Comparison of ENCODE assay signal across 31 cellular contexts in the genomic region with DNA sequence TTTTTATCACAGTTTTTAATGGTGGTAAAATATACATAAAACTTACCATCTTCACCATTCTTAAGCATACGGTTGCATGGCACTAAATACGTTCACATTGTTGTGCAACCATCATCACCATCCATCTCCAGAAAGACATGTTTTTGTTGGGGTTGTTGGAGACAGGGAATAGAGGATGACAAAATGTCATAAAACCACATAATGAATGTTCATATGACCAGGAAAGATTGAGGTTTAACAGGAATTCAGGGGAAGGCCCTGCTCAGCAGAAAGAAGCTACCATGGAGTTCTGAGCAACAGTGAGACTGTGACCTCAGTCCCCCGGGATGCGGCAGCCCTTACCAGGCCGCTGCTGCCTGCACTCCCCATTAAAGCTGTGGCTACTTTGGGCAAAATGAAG.
DNase-seq lines count a peak whose midpoint lies in the region; ATAC-seq, FAIRE-seq and TF ChIP-seq lines count a peak whose summit lies in the region.
"Had no signal": no experiment of that assay in that cellular context is flagged by ENCODE, and none has a peak within 500 bp of the region (broad histone marks: within the 10 kb centered on the region; RNA-seq: fewer than 3 reads in every experiment).

No MANE protein-coding gene starts in this region.

- no peaks in the 10 kb centered on the region for H3K79me2 ChIP-seq in astrocyte (ENCODE audit: insufficient read depth, low read length)
- H3K79me2 ChIP-seq: parathyroid adenoma had no signal

- no peak for TF ChIP-seq CTCF in breast epithelium (IDR thresholded peaks at IDR 0.05)
- TF ChIP-seq CTCF in MCF 10A (IDR thresholded peaks at IDR 0.05; ENCODE audit: unreplicated experiment): no peak
- no peak for TF ChIP-seq CTCF in astrocyte (IDR thresholded peaks at IDR 0.05; ENCODE audit: insufficient read depth, low read depth, low read length)
- no peak for TF ChIP-seq CTCF in WTC11 (IDR thresholded peaks at IDR 0.05)

- no peaks in the 10 kb centered on the region for H3K27me3 Mint-ChIP-seq in MCF 10A (ENCODE audit: insufficient read depth, unreplicated experiment)
- no peaks in the 10 kb centered on the region for H3K27me3 Mint-ChIP-seq in astrocyte (ENCODE audit: low read depth, unreplicated experiment)
- H3K27me3 Mint-ChIP-seq in WTC11 (ENCODE audit: low read depth): no peaks in the 10 kb centered on the region

- H3K27ac Mint-ChIP-seq in MCF 10A (ENCODE audit: low read depth, unreplicated experiment): no peak overlapping the region
- H3K27ac Mint-ChIP-seq in astrocyte (ENCODE audit: unreplicated experiment): no peak overlapping the region
- H3K27ac Mint-ChIP-seq in WTC11: no peak overlapping the region
- H3K27ac Mint-ChIP-seq: activated CD4-positive, alpha-beta memory T cell treated with anti-CD3 and anti-CD28 coated beads, Interleukin-2, amount 10 ng/mL, durations not matched to agents 7 days and 5 days; activated naive CD4-positive, alpha-beta T cell treated with anti-CD3 and anti-CD28 coated beads, Interleukin-2, amount 50 U/mL, for 72 hours; activated T-helper 17 cell treated with anti-CD3 and anti-CD28 coated beads, Interleukin-2, amount 50 U/mL, for 72 hours; nephron progenitor cell; T-helper 17 cell had no signal

- H3K4me3 ChIP-seq in breast epithelium (no peak overlapping the region), astrocyte (ENCODE audit: insufficient read depth, low read depth, low read length) (no peak overlapping the region)
- H3K4me3 ChIP-seq: smooth muscle cell had no signal

- ATAC-seq in WTC11: no peak
- no peak for ATAC-seq in GM19455 (IDR thresholded peaks at IDR 0.05; ENCODE audit: unreplicated experiment)
- no peak for ATAC-seq in GM18868 (IDR thresholded peaks at IDR 0.05; ENCODE audit: unreplicated experiment)
- ATAC-seq: activated T-helper 17 cell treated with anti-CD3 and anti-CD28 coated beads, Interleukin-2, amount 50 U/mL, for 72 hours; HCT116; SK-N-SH treated with all-trans-retinoic acid at 6 μM for 48 hours; T-helper 17 cell had no signal

- H3K4me1 Mint-ChIP-seq in MCF 10A (ENCODE audit: insufficient read depth, unreplicated experiment) (peaks cover 27% of the 10 kb centered on the region), astrocyte (ENCODE audit: low read depth, unreplicated experiment) (peaks cover 28% of the 10 kb centered on the region), WTC11 (peaks cover 25% of the 10 kb centered on the region)
- H3K4me1 Mint-ChIP-seq: activated T-helper 17 cell treated with anti-CD3 and anti-CD28 coated beads, Interleukin-2, amount 50 U/mL, for 72 hours; central memory CD8-positive, alpha-beta T cell had no signal

- FAIRE-seq in astrocyte (lab: Jason Lieb, UNC): peak; percentile 65
- FAIRE-seq: HTR-8/SVneo had no signal

- BruUV-seq in MCF 10A (replicated peaks; lab: Mats Ljungman, UMichigan): no TSS peak

- no peak overlapping the region for H3K9ac ChIP-seq in astrocyte (ENCODE audit: low read length)
- H3K9ac ChIP-seq: KMS-11, parathyroid adenoma had no signal

- H3K4me1 ChIP-seq in breast epithelium (peaks cover 0 to 6% of the 10 kb centered on the region in 2 donors), astrocyte (ENCODE audit: insufficient read depth, low read length) (peaks cover 22% of the 10 kb centered on the region)

- no peak for TF ChIP-seq POLR2A in breast epithelium (IDR thresholded peaks at IDR 0.05)

- H3K9me3 ChIP-seq in breast epithelium: no peaks in the 10 kb centered on the region
- H3K9me3 ChIP-seq in astrocyte (ENCODE audit: insufficient read depth, low read depth, low read length): no peaks in the 10 kb centered on the region

- peak overlapping the region; percentile 40 to 55 for H3K27ac ChIP-seq in breast epithelium
- no peak overlapping the region for H3K27ac ChIP-seq in astrocyte (ENCODE audit: low read depth, low read length)
- H3K27ac ChIP-seq: 22Rv1, KMS-11, parathyroid adenoma had no signal

- intact Hi-C loops in breast epithelium (cut with DNase I; ENCODE audit: low total_unique reads) (no loop called here), MCF 10A (cut with micrococcal nuclease) (loop anchor here (5.0 kb wide), 1 partner anchor 612 kb away; no protein-coding TSS in a partner anchor)

- CTCF ChIA-PET in MCF 10A (lab: Yijun Ruan, JAX) (interaction anchor here (0.8 kb wide), 1 partner anchor 57 kb away, joined by 3 read pairs; no protein-coding TSS in a partner anchor), WTC11 (lab: Charles Lee) (no interaction called here)

- H3K36me3 Mint-ChIP-seq in MCF 10A (ENCODE audit: insufficient read depth, unreplicated experiment): peaks cover 2% of the 10 kb centered on the region
- H3K36me3 Mint-ChIP-seq in astrocyte (ENCODE audit: low read depth, unreplicated experiment): no peaks in the 10 kb centered on the region
- no peaks in the 10 kb centered on the region for H3K36me3 Mint-ChIP-seq in WTC11
- H3K36me3 Mint-ChIP-seq: activated naive CD4-positive, alpha-beta T cell treated with anti-CD3 and anti-CD28 coated beads, Interleukin-2, amount 50 U/mL, for 72 hours; CD8-positive, alpha-beta memory T cell had no signal

- H3K9me3 Mint-ChIP-seq in MCF 10A (ENCODE audit: unreplicated experiment) (no peaks in the 10 kb centered on the region), astrocyte (ENCODE audit: unreplicated experiment) (no peaks in the 10 kb centered on the region), WTC11 (no peaks in the 10 kb centered on the region)
- H3K9me3 Mint-ChIP-seq: activated CD4-positive, alpha-beta memory T cell treated with anti-CD3 and anti-CD28 coated beads, Interleukin-2, amount 10 ng/mL, durations not matched to agents 7 days and 5 days; activated naive CD4-positive, alpha-beta T cell treated with anti-CD3 and anti-CD28 coated beads, Interleukin-2, amount 50 U/mL, for 72 hours; activated T-helper 17 cell treated with anti-CD3 and anti-CD28 coated beads, Interleukin-2, amount 50 U/mL, for 72 hours; CD8-positive, alpha-beta memory T cell; central memory CD8-positive, alpha-beta T cell; nephron progenitor cell had no signal

- POLR2A ChIA-PET in MCF 10A (lab: Yijun Ruan, JAX): no interaction called here
- POLR2A ChIA-PET in WTC11 (lab: Charles Lee): no interaction called here

- DNase-seq in breast epithelium (ENCODE audit: low spot score in 2 of 2) (no peak), MCF 10A (ENCODE audit: unreplicated experiment) (no peak), astrocyte (ENCODE audit: low read depth) (peak; percentile 65), kidney tubule cell (ENCODE audit: low spot score) (peak; percentile 61), WTC11 (ENCODE audit: low spot score) (no peak), RPMI8226 (no peak)
- DNase-seq: activated CD4-positive, alpha-beta memory T cell treated with anti-CD3 and anti-CD28 coated beads, Interleukin-2, amount 10 ng/mL, durations not matched to agents 7 days and 5 days; activated CD4-positive, alpha-beta T cell treated with anti-CD3 and anti-CD28 coated beads for 1 hour; activated CD8-positive, alpha-beta memory T cell treated with anti-CD3 and anti-CD28 coated beads, Interleukin-2, amount 50 U/mL, for 48 hours; aorta; CD8-positive, alpha-beta memory T cell; dermis blood vessel endothelial cell; DMS 273 treated with DMSO at 0.1 percent for 48 hours; MV-4-11; NCI-H1694; nephron progenitor cell; stimulated activated CD4-positive, alpha-beta T cell treated with anti-CD3 and anti-CD28 coated beads, Interleukin-1b, Interleukin-23, amount 100 ng/mL, for 48 hours; stimulated activated CD8-positive, alpha-beta memory T cell treated with anti-CD3 and anti-CD28 coated beads, Interleukin-4, amount 100 ng/mL, for 48 hours; T-helper 17 cell had no signal

- H3K4me2 ChIP-seq in astrocyte (ENCODE audit: low read length): no peak overlapping the region
- H3K4me2 ChIP-seq: KMS-11, smooth muscle cell had no signal

- H3K36me3 ChIP-seq in breast epithelium (no peaks in the 10 kb centered on the region), astrocyte (ENCODE audit: insufficient read depth, low read length) (no peaks in the 10 kb centered on the region)

- H3K27me3 ChIP-seq in breast epithelium (no peaks in the 10 kb centered on the region), astrocyte (ENCODE audit: insufficient read depth, low read length) (no peaks in the 10 kb centered on the region)

- H3K4me3 Mint-ChIP-seq in MCF 10A (ENCODE audit: unreplicated experiment) (no peak overlapping the region), astrocyte (ENCODE audit: unreplicated experiment) (no peak overlapping the region), WTC11 (no peak overlapping the region)
- H3K4me3 Mint-ChIP-seq: activated CD4-positive, alpha-beta memory T cell treated with anti-CD3 and anti-CD28 coated beads, Interleukin-2, amount 10 ng/mL, durations not matched to agents 7 days and 5 days; activated T-helper 17 cell treated with anti-CD3 and anti-CD28 coated beads, Interleukin-2, amount 50 U/mL, for 72 hours; CD8-positive, alpha-beta memory T cell; central memory CD8-positive, alpha-beta T cell; nephron progenitor cell; T-helper 17 cell had no signal

- no peak overlapping the region for H2AFZ ChIP-seq in astrocyte (ENCODE audit: low read depth, low read length)
- H2AFZ ChIP-seq: parathyroid adenoma had no signal

- H4K20me1 ChIP-seq in astrocyte (ENCODE audit: insufficient read depth, low read length): no peaks in the 10 kb centered on the region

TF ChIP-seq in WTC11, 78 proteins besides CTCF, POLR2A, EP300 and RAD21:
- TF ChIP-seq, protein P1, sequence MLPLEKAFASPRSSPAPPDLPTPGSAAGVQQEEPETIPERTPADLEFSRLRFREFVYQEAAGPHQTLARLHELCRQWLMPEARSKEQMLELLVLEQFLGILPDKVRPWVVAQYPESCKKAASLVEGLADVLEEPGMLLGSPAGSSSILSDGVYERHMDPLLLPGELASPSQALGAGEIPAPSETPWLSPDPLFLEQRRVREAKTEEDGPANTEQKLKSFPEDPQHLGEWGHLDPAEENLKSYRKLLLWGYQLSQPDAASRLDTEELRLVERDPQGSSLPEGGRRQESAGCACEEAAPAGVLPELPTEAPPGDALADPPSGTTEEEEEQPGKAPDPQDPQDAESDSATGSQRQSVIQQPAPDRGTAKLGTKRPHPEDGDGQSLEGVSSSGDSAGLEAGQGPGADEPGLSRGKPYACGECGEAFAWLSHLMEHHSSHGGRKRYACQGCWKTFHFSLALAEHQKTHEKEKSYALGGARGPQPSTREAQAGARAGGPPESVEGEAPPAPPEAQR (CRISPR knock-in tag; IDR thresholded peaks at IDR 0.05): no peak
- TF ChIP-seq HMGA2 (CRISPR knock-in tag; IDR thresholded peaks at IDR 0.05) (no peak), SMAD4 (CRISPR knock-in tag; IDR thresholded peaks at IDR 0.05) (no peak), ZNF121 (CRISPR knock-in tag; IDR thresholded peaks at IDR 0.05) (no peak)
TF ChIP-seq in WTC11: peak in this region for 0.

Comparison
In these comparisons a context has a peak if more than half of its experiments do, and no peak if none do; other contexts are left out.
1. DNase-seq: peak in astrocyte (single experiment) and kidney tubule cell (single experiment); none in breast epithelium (0 of 2), MCF 10A (single experiment), WTC11 (single experiment) and RPMI8226 (single experiment).